1 cellular context compared by ENCODE assay signal in genomic region chr20:53621482-53622246, GRCh38.
TF ChIP-seq lines count a peak whose summit lies in the region.

No MANE protein-coding gene starts in this region.

TF ChIP-seq in HCT116, 20 proteins besides CTCF, POLR2A, EP300 and RAD21 (continued from another document):
- TF ChIP-seq MAX (IDR thresholded peaks at IDR 0.05) (peak; percentile 40), POLR2AphosphoS5 (IDR thresholded peaks at IDR 0.05; ENCODE audit: low read depth, low read length) (0 out of 2 replicates have a peak, but pooled peaks have one; percentile 43), SRF (IDR thresholded peaks at IDR 0.05; ENCODE audit: low read depth) (no peak), CBX3 (IDR thresholded peaks at IDR 0.05; ENCODE audit: low read depth) (peak; percentile 71), ATF3 (IDR thresholded peaks at IDR 0.05) (no peak), EZH2 (IDR thresholded peaks at IDR 0.05) (no peak), SIN3A (IDR thresholded peaks at IDR 0.05; ENCODE audit: low read depth) (no peak), ZFX (IDR thresholded peaks at IDR 0.05) (peak; percentile 52; the same call in 1 of the 2 replicates), REST (IDR thresholded peaks at IDR 0.05; ENCODE audit: low read depth) (no peak), ELF1 (IDR thresholded peaks at IDR 0.05; ENCODE audit: borderline replicate concordance, low read depth) (no peak), ZBTB33 (IDR thresholded peaks at IDR 0.05; ENCODE audit: extremely low read depth, insufficient replicate concordance, low read length) (no peak), TCF7L2 (IDR thresholded peaks at IDR 0.05; ENCODE audit: borderline replicate concordance, extremely low read depth, insufficient read depth, insufficient read length) (peak; percentile 59), CEBPB (IDR thresholded peaks at IDR 0.05; ENCODE audit: low read depth) (peak; percentile 91), ZNF274 (IDR thresholded peaks at IDR 0.05; ENCODE audit: low read depth, low read length) (no peak), YY1 (IDR thresholded peaks at IDR 0.05; ENCODE audit: extremely low read depth, insufficient replicate concordance, low read depth, low read length) (peak; percentile 28), JUND (IDR thresholded peaks at IDR 0.05) (peak; percentile 92), EZH2phosphoT487 (IDR thresholded peaks at IDR 0.05; ENCODE audit: borderline replicate concordance) (no peak)
TF ChIP-seq in HCT116: peak in this region for 11.
